11 cellular contexts compared by ENCODE assay signal in genomic region chr10:78215645-78216044, GRCh38.
DNase-seq lines count a peak whose midpoint lies in the region; ATAC-seq, FAIRE-seq and TF ChIP-seq lines count a peak whose summit lies in the region.
"Had no signal": no experiment of that assay in that cellular context is flagged by ENCODE, and none has a peak within 500 bp of the region (broad histone marks: within the 10 kb centered on the region; RNA-seq: fewer than 3 reads in every experiment).

No MANE protein-coding gene starts in this region.

- TF ChIP-seq POLR2A in right lobe of liver (IDR thresholded peaks at IDR 0.05): no peak
- TF ChIP-seq POLR2A in HepG2 (IDR thresholded peaks at IDR 0.05; ENCODE audit: insufficient read depth in 1 of 2, low read depth in 2 of 2, low read length in 2 of 2): no peak
- TF ChIP-seq POLR2A in lower leg skin (IDR thresholded peaks at IDR 0.05): no peak
- TF ChIP-seq POLR2A in transverse colon (IDR thresholded peaks at IDR 0.05): no peak

- BruUV-seq in HepG2 (replicated peaks; lab: Mats Ljungman, UMichigan): no TSS peak

- no peak for TF ChIP-seq RAD21 in HepG2 (CRISPR knock-in tag; IDR thresholded peaks at IDR 0.05)

- H3K36me3 ChIP-seq in right lobe of liver (no peaks in the 10 kb centered on the region), HepG2 (replicated peaks in 1 of 2; ENCODE audit: control insufficient read depth in 1 of 2, insufficient read depth in 2 of 2, low read length in 2 of 2) (no peaks in the 10 kb centered on the region), transverse colon (no peaks in the 10 kb centered on the region)

- intact Hi-C loops in right lobe of liver (cut with DNase I) (no loop called here), HepG2 (cut with micrococcal nuclease; ENCODE audit: unreplicated experiment) (no loop called here), lower leg skin (cut with DNase I; ENCODE audit: low total_unique reads) (no loop called here), transverse colon (cut with DNase I; ENCODE audit: low total_unique reads) (loop anchor here (10.0 kb wide), 2 partner anchors 439 to 859 kb away; no protein-coding TSS in a partner anchor)

- DNase-seq in right lobe of liver (no peak), HepG2 (ENCODE audit: low spot score) (no peak), caudate nucleus (lab: John Stamatoyannopoulos, UW) (peak in 37 of 61 donors; percentile 6 to 63 (median 28)), lower leg skin (ENCODE audit: low spot score in 2 of 2) (peak; percentile 80 to 93), transverse colon (peak; percentile 65), T-helper 9 cell (no peak), NCI-H1694 treated with DMSO at 0.1 percent for 48 hours (lab: John Stamatoyannopoulos, UW) (no peak), ACHN (no peak)
- DNase-seq: activated T-cell treated with anti-CD3 and anti-CD28 coated beads, Interleukin-2, amount 50 U/mL, for 4 hours; Caco-2; NCI-H524 had no signal

- POLR2A ChIA-PET in HepG2 (lab: Yijun Ruan, JAX): no interaction called here

- no peak overlapping the region for H2AFZ ChIP-seq in HepG2 (ENCODE audit: low read length)

- TF ChIP-seq EP300 in HepG2 (IDR thresholded peaks at IDR 0.05; ENCODE audit: low read depth in 2 of 2, low read length in 2 of 2) (no peak), HepG2 (CRISPR knock-in tag; IDR thresholded peaks at IDR 0.05; ENCODE audit: borderline replicate concordance) (no peak), transverse colon (IDR thresholded peaks at IDR 0.05; ENCODE audit: low read depth) (peak; percentile 72)

- ATAC-seq in right lobe of liver (peak in 3 of 4 donors; percentile 22 to 41 (median 24)), HepG2 (no peak)

- H3K9me3 ChIP-seq in right lobe of liver (no peaks in the 10 kb centered on the region), HepG2 (ENCODE audit: low read length) (no peaks in the 10 kb centered on the region), transverse colon (no peaks in the 10 kb centered on the region)

- CTCF ChIA-PET in HepG2 (lab: Yijun Ruan, JAX; ENCODE audit: low intra/inter-chr PET ratio, low total read pairs): no interaction called here

- no peaks in the 10 kb centered on the region for H4K20me1 ChIP-seq in HepG2 (ENCODE audit: insufficient read depth, low read length)

- H3K27ac ChIP-seq in right lobe of liver (no peak overlapping the region), HepG2 (ENCODE audit: extremely low read length, insufficient read depth, low read length) (no peak overlapping the region), caudate nucleus (ENCODE audit: low read depth, low read length) (no peak overlapping the region), transverse colon (peak overlapping the region; percentile 62 to 76 (median 66))

- H3K79me2 ChIP-seq in HepG2 (ENCODE audit: insufficient read depth, low read length): no peaks in the 10 kb centered on the region

- in situ Hi-C loops in HepG2 (cut with HindIII; ENCODE audit: extremely low pct_ligation_motif_present, low pct_unique_long_range_greater_than_20kb) (no loop called here), transverse colon (cut with MboI; ENCODE audit: low pct_ligation_motif_present in 1 of 4, low pct_unique_long_range_greater_than_20kb in 1 of 4, low sequenced_read_pairs in 3 of 4) (loop anchor here in 1 of 4 donors (25.0 kb wide), 1 partner anchor 997 kb away; no protein-coding TSS in a partner anchor), ACHN (cut with HindIII; ENCODE audit: low pct_ligation_motif_present, low pct_unique_long_range_greater_than_20kb, low sequenced_read_pairs) (no loop called here)

- WGBS in right lobe of liver (ENCODE audit: insufficient coverage, low coverage, low lambda C conversion rate, missing lambda C conversion rate): 36% methylated on average over 5 of the region's 12 CpGs
- WGBS in HepG2 (ENCODE audit: low lambda C conversion rate): 28% methylated on average over 8 of the region's 12 CpGs
- WGBS in lower leg skin, 2 donors: 6 to 13% methylated on average over 12 of the region's 12 CpGs
- WGBS in transverse colon (ENCODE audit: low coverage in 1 of 2), 2 donors: 40% methylated on average over 9 of the region's 12 CpGs; no CpG with 5 or more reads in 1 of the 2 donors

- no peak for FAIRE-seq in HepG2 (lab: Jason Lieb, UNC)

- no peak for TF ChIP-seq CTCF in right lobe of liver (IDR thresholded peaks at IDR 0.05)
- no peak for TF ChIP-seq CTCF in HepG2 (CRISPR knock-in tag; IDR thresholded peaks at IDR 0.05)
- TF ChIP-seq CTCF in lower leg skin (IDR thresholded peaks at IDR 0.05): no peak
- TF ChIP-seq CTCF in transverse colon (IDR thresholded peaks at IDR 0.05): no peak

- no peaks in the 10 kb centered on the region for H3K4me1 ChIP-seq in right lobe of liver
- H3K4me1 ChIP-seq in HepG2 (ENCODE audit: insufficient read depth, low read length): no peaks in the 10 kb centered on the region
- H3K4me1 ChIP-seq in transverse colon: peaks cover 10 to 18% (median 13%) of the 10 kb centered on the region in 4 donors

- H3K4me3 ChIP-seq in right lobe of liver (no peak overlapping the region), HepG2 (replicated peaks in 1 of 3; ENCODE audit: insufficient read depth in 1 of 3, low read depth in 2 of 3, low read length in 3 of 3) (no peak overlapping the region), lower leg skin (ENCODE audit: low read depth, poor library complexity, severe bottlenecking) (no peak overlapping the region), transverse colon (no peak overlapping the region)

- no peak overlapping the region for H3K4me2 ChIP-seq in HepG2 (ENCODE audit: low read depth, low read length)

- H3K9ac ChIP-seq in HepG2 (ENCODE audit: insufficient read depth, low read depth, low read length): no peak overlapping the region

- H3K27me3 ChIP-seq in right lobe of liver: no peaks in the 10 kb centered on the region
- H3K27me3 ChIP-seq in HepG2 (ENCODE audit: control insufficient read depth in 1 of 2, insufficient read depth in 2 of 2, low read length in 2 of 2): peaks cover 0 to 33% of the 10 kb centered on the region in 2 experiments; a peak in 1 of 5 replicates
- no peaks in the 10 kb centered on the region for H3K27me3 ChIP-seq in transverse colon

TF ChIP-seq in HepG2, 621 proteins besides CTCF, POLR2A, EP300 and RAD21:
- TF ChIP-seq, protein P1, sequence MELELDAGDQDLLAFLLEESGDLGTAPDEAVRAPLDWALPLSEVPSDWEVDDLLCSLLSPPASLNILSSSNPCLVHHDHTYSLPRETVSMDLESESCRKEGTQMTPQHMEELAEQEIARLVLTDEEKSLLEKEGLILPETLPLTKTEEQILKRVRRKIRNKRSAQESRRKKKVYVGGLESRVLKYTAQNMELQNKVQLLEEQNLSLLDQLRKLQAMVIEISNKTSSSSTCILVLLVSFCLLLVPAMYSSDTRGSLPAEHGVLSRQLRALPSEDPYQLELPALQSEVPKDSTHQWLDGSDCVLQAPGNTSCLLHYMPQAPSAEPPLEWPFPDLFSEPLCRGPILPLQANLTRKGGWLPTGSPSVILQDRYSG (CRISPR knock-in tag; IDR thresholded peaks at IDR 0.05): no peak
- no peak for TF ChIP-seq ZNF20 (CRISPR knock-in tag; IDR thresholded peaks at IDR 0.05)
- TF ChIP-seq ATF1 (CRISPR knock-in tag; IDR thresholded peaks at IDR 0.05): no peak
- TF ChIP-seq, protein P2, sequence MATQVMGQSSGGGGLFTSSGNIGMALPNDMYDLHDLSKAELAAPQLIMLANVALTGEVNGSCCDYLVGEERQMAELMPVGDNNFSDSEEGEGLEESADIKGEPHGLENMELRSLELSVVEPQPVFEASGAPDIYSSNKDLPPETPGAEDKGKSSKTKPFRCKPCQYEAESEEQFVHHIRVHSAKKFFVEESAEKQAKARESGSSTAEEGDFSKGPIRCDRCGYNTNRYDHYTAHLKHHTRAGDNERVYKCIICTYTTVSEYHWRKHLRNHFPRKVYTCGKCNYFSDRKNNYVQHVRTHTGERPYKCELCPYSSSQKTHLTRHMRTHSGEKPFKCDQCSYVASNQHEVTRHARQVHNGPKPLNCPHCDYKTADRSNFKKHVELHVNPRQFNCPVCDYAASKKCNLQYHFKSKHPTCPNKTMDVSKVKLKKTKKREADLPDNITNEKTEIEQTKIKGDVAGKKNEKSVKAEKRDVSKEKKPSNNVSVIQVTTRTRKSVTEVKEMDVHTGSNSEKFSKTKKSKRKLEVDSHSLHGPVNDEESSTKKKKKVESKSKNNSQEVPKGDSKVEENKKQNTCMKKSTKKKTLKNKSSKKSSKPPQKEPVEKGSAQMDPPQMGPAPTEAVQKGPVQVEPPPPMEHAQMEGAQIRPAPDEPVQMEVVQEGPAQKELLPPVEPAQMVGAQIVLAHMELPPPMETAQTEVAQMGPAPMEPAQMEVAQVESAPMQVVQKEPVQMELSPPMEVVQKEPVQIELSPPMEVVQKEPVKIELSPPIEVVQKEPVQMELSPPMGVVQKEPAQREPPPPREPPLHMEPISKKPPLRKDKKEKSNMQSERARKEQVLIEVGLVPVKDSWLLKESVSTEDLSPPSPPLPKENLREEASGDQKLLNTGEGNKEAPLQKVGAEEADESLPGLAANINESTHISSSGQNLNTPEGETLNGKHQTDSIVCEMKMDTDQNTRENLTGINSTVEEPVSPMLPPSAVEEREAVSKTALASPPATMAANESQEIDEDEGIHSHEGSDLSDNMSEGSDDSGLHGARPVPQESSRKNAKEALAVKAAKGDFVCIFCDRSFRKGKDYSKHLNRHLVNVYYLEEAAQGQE (IDR thresholded peaks at IDR 0.05; ENCODE audit: borderline replicate concordance in 1 of 2, low read depth in 1 of 2, low read length in 2 of 2): no peak

Comparison
In these comparisons a context has a peak if more than half of its experiments do, and no peak if none do; other contexts are left out.
1. DNase-seq: peak in caudate nucleus (37 of 61), lower leg skin (2 of 2) and transverse colon (single experiment); none in right lobe of liver (0 of 3), HepG2 (single experiment), T-helper 9 cell (single experiment), NCI-H1694 treated with DMSO at 0.1 percent for 48 hours (single experiment) and ACHN (single experiment).
2. H3K27ac ChIP-seq: peak in transverse colon (4 of 4); none in right lobe of liver (0 of 3), HepG2 (single experiment) and caudate nucleus (single experiment).